Comparison of ENCODE assay signal across 1 cellular context in the genomic region with DNA sequence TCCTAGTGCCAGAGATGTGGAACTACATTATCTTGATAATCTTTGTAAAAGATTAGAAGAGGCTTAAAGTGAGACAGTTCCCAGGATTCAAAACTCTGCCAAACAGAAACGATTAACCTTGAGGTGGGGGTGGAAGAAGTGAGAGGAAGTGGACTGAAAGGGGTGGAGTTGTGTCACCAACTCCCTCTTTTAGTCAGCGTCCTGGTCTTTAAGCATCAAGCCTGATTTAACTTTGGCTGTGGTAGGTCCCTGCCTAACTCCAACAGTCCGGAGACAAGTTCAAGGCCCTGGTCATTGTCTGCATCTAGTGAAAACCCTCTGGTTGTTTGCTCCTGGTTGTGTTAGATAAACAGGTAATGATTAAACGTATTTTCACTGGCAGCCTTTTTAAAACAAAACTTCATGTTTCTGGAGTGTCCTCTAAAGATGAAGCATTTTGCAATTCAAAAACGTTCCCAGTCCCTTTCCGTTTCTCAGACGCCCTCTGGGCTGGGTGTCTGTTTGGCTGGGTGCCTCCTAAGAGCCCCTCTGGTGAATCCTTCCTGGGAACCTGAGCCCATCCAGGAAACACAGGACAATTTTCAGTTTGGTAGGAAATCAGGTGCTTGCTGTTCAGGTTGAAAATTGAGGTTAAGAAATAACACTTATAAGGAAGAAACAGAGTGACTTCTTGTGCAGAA.
TF ChIP-seq lines count a peak whose summit lies in the region.

No MANE protein-coding gene starts in this region.

TF ChIP-seq in HepG2, 621 proteins besides CTCF, POLR2A, EP300 and RAD21 (continued from another document and continues in another):
- TF ChIP-seq, protein P1, sequence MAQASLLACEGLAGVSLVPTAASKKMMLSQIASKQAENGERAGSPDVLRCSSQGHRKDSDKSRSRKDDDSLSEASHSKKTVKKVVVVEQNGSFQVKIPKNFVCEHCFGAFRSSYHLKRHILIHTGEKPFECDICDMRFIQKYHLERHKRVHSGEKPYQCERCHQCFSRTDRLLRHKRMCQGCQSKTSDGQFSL (CRISPR knock-in tag; IDR thresholded peaks at IDR 0.05) = no peak
- peak; percentile 41; the same call in 1 of the 2 replicates for TF ChIP-seq GFI1 (CRISPR knock-in tag; IDR thresholded peaks at IDR 0.05; ENCODE audit: borderline replicate concordance)
- TF ChIP-seq PHF21A (CRISPR knock-in tag; IDR thresholded peaks at IDR 0.05) = 0 out of 2 replicates have a peak, but pooled peaks have one; percentile 33
- no peak for TF ChIP-seq ZNF629 (CRISPR knock-in tag; conservative IDR thresholded peaks at IDR 0.05)
- TF ChIP-seq IKZF4 (CRISPR knock-in tag; IDR thresholded peaks at IDR 0.05; ENCODE audit: borderline replicate concordance, low read depth, not compliant biosample characterization) = no peak
- TF ChIP-seq THAP11 (CRISPR knock-in tag; IDR thresholded peaks at IDR 0.05) = peak; percentile 37; the same call in 1 of the 2 replicates
- TF ChIP-seq, protein P2, sequence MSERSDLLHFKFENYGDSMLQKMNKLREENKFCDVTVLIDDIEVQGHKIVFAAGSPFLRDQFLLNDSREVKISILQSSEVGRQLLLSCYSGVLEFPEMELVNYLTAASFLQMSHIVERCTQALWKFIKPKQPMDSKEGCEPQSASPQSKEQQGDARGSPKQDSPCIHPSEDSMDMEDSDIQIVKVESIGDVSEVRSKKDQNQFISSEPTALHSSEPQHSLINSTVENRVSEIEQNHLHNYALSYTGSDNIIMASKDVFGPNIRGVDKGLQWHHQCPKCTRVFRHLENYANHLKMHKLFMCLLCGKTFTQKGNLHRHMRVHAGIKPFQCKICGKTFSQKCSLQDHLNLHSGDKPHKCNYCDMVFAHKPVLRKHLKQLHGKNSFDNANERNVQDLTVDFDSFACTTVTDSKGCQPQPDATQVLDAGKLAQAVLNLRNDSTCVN (CRISPR knock-in tag; IDR thresholded peaks at IDR 0.05; ENCODE audit: borderline replicate concordance) = no peak
- no peak for TF ChIP-seq GPN1 (CRISPR knock-in tag; IDR thresholded peaks at IDR 0.05; ENCODE audit: borderline replicate concordance)
- TF ChIP-seq ZNF292 (CRISPR knock-in tag; IDR thresholded peaks at IDR 0.05; ENCODE audit: borderline replicate concordance, low read depth) = no peak
- TF ChIP-seq, protein P3, sequence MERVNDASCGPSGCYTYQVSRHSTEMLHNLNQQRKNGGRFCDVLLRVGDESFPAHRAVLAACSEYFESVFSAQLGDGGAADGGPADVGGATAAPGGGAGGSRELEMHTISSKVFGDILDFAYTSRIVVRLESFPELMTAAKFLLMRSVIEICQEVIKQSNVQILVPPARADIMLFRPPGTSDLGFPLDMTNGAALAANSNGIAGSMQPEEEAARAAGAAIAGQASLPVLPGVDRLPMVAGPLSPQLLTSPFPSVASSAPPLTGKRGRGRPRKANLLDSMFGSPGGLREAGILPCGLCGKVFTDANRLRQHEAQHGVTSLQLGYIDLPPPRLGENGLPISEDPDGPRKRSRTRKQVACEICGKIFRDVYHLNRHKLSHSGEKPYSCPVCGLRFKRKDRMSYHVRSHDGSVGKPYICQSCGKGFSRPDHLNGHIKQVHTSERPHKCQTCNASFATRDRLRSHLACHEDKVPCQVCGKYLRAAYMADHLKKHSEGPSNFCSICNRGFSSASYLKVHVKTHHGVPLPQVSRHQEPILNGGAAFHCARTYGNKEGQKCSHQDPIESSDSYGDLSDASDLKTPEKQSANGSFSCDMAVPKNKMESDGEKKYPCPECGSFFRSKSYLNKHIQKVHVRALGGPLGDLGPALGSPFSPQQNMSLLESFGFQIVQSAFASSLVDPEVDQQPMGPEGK (CRISPR knock-in tag; IDR thresholded peaks at IDR 0.05) = 0 out of 2 replicates have a peak, but pooled peaks have one; percentile 37
- no peak for TF ChIP-seq HOXA7 (CRISPR knock-in tag; IDR thresholded peaks at IDR 0.05)
- 0 out of 2 replicates have a peak, but pooled peaks have one; percentile 37 for TF ChIP-seq NCOA2 (CRISPR knock-in tag; IDR thresholded peaks at IDR 0.05)
- TF ChIP-seq MXI1 (IDR thresholded peaks at IDR 0.05; ENCODE audit: borderline replicate concordance, low read depth, low read length) = no peak
- no peak for TF ChIP-seq SOX13 (IDR thresholded peaks at IDR 0.05)
- peak in 1 of 2 experiments; percentile 51; a peak in 2 of 4 replicates for TF ChIP-seq SOX13 (CRISPR knock-in tag; conservative IDR thresholded peaks at IDR 0.05 in 1 of 2, IDR thresholded peaks at IDR 0.05 in 1 of 2)
- TF ChIP-seq, protein P4, sequence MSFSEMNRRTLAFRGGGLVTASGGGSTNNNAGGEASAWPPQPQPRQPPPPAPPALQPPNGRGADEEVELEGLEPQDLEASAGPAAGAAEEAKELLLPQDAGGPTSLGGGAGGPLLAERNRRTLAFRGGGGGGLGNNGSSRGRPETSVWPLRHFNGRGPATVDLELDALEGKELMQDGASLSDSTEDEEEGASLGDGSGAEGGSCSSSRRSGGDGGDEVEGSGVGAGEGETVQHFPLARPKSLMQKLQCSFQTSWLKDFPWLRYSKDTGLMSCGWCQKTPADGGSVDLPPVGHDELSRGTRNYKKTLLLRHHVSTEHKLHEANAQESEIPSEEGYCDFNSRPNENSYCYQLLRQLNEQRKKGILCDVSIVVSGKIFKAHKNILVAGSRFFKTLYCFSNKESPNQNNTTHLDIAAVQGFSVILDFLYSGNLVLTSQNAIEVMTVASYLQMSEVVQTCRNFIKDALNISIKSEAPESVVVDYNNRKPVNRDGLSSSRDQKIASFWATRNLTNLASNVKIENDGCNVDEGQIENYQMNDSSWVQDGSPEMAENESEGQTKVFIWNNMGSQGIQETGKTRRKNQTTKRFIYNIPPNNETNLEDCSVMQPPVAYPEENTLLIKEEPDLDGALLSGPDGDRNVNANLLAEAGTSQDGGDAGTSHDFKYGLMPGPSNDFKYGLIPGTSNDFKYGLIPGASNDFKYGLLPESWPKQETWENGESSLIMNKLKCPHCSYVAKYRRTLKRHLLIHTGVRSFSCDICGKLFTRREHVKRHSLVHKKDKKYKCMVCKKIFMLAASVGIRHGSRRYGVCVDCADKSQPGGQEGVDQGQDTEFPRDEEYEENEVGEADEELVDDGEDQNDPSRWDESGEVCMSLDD (CRISPR knock-in tag; IDR thresholded peaks at IDR 0.05; ENCODE audit: borderline replicate concordance) = no peak
- TF ChIP-seq ZNF652 (CRISPR knock-in tag; IDR thresholded peaks at IDR 0.05; ENCODE audit: borderline replicate concordance, low read depth) = no peak
- TF ChIP-seq, protein P5, sequence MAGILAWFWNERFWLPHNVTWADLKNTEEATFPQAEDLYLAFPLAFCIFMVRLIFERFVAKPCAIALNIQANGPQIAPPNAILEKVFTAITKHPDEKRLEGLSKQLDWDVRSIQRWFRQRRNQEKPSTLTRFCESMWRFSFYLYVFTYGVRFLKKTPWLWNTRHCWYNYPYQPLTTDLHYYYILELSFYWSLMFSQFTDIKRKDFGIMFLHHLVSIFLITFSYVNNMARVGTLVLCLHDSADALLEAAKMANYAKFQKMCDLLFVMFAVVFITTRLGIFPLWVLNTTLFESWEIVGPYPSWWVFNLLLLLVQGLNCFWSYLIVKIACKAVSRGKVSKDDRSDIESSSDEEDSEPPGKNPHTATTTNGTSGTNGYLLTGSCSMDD (CRISPR knock-in tag; IDR thresholded peaks at IDR 0.05) = no peak
- TF ChIP-seq ZNF547 (CRISPR knock-in tag; IDR thresholded peaks at IDR 0.05) = 0 out of 2 replicates have a peak, but pooled peaks have one; percentile 34
- TF ChIP-seq, protein P6, sequence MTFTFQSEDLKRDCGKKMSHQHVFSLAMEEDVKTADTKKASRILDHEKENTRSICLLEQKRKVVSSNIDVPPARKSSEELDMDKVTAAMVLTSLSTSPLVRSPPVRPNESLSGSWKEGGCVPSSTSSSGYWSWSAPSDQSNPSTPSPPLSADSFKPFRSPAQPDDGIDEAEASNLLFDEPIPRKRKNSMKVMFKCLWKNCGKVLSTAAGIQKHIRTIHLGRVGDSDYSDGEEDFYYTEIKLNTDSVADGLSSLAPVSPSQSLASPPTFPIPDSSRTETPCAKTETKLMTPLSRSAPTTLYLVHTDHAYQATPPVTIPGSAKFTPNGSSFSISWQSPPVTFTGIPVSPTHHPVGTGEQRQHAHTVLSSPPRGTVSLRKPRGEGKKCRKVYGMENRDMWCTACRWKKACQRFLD (CRISPR knock-in tag; IDR thresholded peaks at IDR 0.05; ENCODE audit: borderline replicate concordance) = no peak
- TF ChIP-seq ZNF33A (CRISPR knock-in tag; IDR thresholded peaks at IDR 0.05; ENCODE audit: borderline replicate concordance) = no peak
- no peak for TF ChIP-seq DMAP1 (CRISPR knock-in tag; IDR thresholded peaks at IDR 0.05)
- TF ChIP-seq, protein P7, sequence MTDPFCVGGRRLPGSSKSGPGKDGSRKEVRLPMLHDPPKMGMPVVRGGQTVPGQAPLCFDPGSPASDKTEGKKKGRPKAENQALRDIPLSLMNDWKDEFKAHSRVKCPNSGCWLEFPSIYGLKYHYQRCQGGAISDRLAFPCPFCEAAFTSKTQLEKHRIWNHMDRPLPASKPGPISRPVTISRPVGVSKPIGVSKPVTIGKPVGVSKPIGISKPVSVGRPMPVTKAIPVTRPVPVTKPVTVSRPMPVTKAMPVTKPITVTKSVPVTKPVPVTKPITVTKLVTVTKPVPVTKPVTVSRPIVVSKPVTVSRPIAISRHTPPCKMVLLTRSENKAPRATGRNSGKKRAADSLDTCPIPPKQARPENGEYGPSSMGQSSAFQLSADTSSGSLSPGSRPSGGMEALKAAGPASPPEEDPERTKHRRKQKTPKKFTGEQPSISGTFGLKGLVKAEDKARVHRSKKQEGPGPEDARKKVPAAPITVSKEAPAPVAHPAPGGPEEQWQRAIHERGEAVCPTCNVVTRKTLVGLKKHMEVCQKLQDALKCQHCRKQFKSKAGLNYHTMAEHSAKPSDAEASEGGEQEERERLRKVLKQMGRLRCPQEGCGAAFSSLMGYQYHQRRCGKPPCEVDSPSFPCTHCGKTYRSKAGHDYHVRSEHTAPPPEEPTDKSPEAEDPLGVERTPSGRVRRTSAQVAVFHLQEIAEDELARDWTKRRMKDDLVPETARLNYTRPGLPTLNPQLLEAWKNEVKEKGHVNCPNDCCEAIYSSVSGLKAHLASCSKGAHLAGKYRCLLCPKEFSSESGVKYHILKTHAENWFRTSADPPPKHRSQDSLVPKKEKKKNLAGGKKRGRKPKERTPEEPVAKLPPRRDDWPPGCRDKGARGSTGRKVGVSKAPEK (CRISPR knock-in tag; IDR thresholded peaks at IDR 0.05; ENCODE audit: borderline replicate concordance) = no peak
- TF ChIP-seq TARDBP (CRISPR knock-in tag; IDR thresholded peaks at IDR 0.05) = no peak
- peak; percentile 71 for TF ChIP-seq SKI (IDR thresholded peaks at IDR 0.05; ENCODE audit: partially characterized antibody)
- no peak for TF ChIP-seq TEAD2 (CRISPR knock-in tag; IDR thresholded peaks at IDR 0.05)
- TF ChIP-seq FOXM1 (CRISPR knock-in tag; IDR thresholded peaks at IDR 0.05) = no peak
- TF ChIP-seq REPIN1 (CRISPR knock-in tag; IDR thresholded peaks at IDR 0.05; ENCODE audit: borderline replicate concordance, low read depth) = no peak
- no peak for TF ChIP-seq ZNF773 (CRISPR knock-in tag; IDR thresholded peaks at IDR 0.05; ENCODE audit: borderline replicate concordance)
- TF ChIP-seq, protein P8, sequence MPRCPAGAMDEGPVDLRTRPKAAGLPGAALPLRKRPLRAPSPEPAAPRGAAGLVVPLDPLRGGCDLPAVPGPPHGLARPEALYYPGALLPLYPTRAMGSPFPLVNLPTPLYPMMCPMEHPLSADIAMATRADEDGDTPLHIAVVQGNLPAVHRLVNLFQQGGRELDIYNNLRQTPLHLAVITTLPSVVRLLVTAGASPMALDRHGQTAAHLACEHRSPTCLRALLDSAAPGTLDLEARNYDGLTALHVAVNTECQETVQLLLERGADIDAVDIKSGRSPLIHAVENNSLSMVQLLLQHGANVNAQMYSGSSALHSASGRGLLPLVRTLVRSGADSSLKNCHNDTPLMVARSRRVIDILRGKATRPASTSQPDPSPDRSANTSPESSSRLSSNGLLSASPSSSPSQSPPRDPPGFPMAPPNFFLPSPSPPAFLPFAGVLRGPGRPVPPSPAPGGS (CRISPR knock-in tag; IDR thresholded peaks at IDR 0.05) = no peak
- TF ChIP-seq MYC (CRISPR knock-in tag; IDR thresholded peaks at IDR 0.05; ENCODE audit: borderline replicate concordance) = no peak
- no peak for TF ChIP-seq TOPORS (CRISPR knock-in tag; IDR thresholded peaks at IDR 0.05)
- TF ChIP-seq, protein P9, sequence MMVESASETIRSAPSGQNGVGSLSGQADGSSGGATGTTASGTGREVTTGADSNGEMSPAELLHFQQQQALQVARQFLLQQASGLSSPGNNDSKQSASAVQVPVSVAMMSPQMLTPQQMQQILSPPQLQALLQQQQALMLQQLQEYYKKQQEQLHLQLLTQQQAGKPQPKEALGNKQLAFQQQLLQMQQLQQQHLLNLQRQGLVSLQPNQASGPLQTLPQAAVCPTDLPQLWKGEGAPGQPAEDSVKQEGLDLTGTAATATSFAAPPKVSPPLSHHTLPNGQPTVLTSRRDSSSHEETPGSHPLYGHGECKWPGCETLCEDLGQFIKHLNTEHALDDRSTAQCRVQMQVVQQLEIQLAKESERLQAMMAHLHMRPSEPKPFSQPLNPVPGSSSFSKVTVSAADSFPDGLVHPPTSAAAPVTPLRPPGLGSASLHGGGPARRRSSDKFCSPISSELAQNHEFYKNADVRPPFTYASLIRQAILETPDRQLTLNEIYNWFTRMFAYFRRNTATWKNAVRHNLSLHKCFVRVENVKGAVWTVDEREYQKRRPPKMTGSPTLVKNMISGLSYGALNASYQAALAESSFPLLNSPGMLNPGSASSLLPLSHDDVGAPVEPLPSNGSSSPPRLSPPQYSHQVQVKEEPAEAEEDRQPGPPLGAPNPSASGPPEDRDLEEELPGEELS (CRISPR knock-in tag; IDR thresholded peaks at IDR 0.05) = peak; percentile 76
- TF ChIP-seq TBX3 (IDR thresholded peaks at IDR 0.05; ENCODE audit: borderline replicate concordance) = no peak
- no peak for TF ChIP-seq STAT5B (CRISPR knock-in tag; IDR thresholded peaks at IDR 0.05)
- no peak for TF ChIP-seq SMYD3 (CRISPR knock-in tag; IDR thresholded peaks at IDR 0.05)
- TF ChIP-seq ZNF776 (CRISPR knock-in tag; IDR thresholded peaks at IDR 0.05) = no peak
- no peak for TF ChIP-seq SP140L (CRISPR knock-in tag; IDR thresholded peaks at IDR 0.05; ENCODE audit: borderline replicate concordance)
- TF ChIP-seq, protein P10, sequence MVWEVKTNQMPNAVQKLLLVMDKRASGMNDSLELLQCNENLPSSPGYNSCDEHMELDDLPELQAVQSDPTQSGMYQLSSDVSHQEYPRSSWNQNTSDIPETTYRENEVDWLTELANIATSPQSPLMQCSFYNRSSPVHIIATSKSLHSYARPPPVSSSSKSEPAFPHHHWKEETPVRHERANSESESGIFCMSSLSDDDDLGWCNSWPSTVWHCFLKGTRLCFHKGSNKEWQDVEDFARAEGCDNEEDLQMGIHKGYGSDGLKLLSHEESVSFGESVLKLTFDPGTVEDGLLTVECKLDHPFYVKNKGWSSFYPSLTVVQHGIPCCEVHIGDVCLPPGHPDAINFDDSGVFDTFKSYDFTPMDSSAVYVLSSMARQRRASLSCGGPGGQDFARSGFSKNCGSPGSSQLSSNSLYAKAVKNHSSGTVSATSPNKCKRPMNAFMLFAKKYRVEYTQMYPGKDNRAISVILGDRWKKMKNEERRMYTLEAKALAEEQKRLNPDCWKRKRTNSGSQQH (CRISPR knock-in tag; IDR thresholded peaks at IDR 0.05; ENCODE audit: low read depth) = no peak
- no peak for TF ChIP-seq DR1 (CRISPR knock-in tag; IDR thresholded peaks at IDR 0.05)
- TF ChIP-seq MED1 (CRISPR knock-in tag; IDR thresholded peaks at IDR 0.05) = peak; percentile 16; the same call in 1 of the 2 replicates
- TF ChIP-seq BRD4 (CRISPR knock-in tag; IDR thresholded peaks at IDR 0.05) = no peak
- no peak for TF ChIP-seq KDM2A (CRISPR knock-in tag; IDR thresholded peaks at IDR 0.05; ENCODE audit: borderline replicate concordance, low read depth)
- 0 out of 2 replicates have a peak, but pooled peaks have one; percentile 14 for TF ChIP-seq TCF7 (IDR thresholded peaks at IDR 0.05; ENCODE audit: low read depth)
- TF ChIP-seq TMF1 (CRISPR knock-in tag; IDR thresholded peaks at IDR 0.05; ENCODE audit: low read depth) = no peak
- TF ChIP-seq AGO1 (IDR thresholded peaks at IDR 0.05; ENCODE audit: low read depth, low read length, poor library complexity, severe bottlenecking) = no peak
- TF ChIP-seq SP1 (IDR thresholded peaks at IDR 0.05) = no peak
- no peak for TF ChIP-seq SP1 (CRISPR knock-in tag; IDR thresholded peaks at IDR 0.05)
